2 cellular contexts compared by ENCODE assay signal in the genomic region with DNA sequence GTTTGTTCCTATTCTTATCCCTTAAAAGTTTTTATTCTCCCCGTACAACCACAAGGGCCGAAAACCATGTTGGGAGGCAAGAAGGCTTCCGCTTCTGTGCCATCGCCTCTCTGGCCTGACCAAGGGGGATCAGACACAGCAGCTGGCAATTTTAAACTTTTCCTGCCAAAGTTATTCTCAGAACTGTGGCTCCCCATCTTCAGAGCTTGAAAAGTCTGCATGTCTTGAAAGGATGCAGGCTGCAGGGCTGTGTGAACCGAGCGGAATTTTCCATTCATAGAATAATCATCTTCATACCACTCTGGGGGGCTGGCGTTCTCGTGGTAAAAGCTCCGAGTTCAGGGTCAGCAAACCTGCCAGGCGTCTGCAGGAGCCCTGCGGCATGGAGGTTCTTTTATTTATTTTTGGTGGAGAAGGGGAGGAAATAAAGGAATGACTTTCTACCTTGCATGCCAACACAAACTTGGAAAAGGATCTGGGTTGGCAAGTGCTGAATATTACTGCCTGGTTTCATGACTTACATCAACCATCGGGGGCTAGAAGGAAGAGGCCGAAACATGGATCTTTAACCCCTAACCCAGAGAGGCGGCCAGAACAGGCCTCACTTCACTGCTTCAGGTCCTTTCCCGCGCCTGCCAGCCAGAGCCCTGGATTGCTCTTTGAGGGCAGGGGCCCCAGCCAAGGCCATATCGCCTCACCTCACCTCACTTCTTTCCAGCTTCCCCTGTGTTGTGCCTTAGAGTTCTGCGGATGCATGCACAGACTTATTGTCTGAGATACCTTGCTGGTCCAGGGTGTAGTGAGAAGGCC.
TF ChIP-seq lines count a peak whose summit lies in the region.

No MANE protein-coding gene starts in this region.

TF ChIP-seq in HepG2, 621 proteins besides CTCF, POLR2A, EP300 and RAD21:
- TF ChIP-seq ZNF317 (CRISPR knock-in tag; IDR thresholded peaks at IDR 0.05) (no peak), ZNF333 (CRISPR knock-in tag; IDR thresholded peaks at IDR 0.05; ENCODE audit: borderline replicate concordance) (no peak), NBN (conservative IDR thresholded peaks at IDR 0.05) (no peak), ZSCAN25 (CRISPR knock-in tag; IDR thresholded peaks at IDR 0.05) (no peak), KMT2A (CRISPR knock-in tag; IDR thresholded peaks at IDR 0.05) (no peak), FOXO1 (CRISPR knock-in tag; IDR thresholded peaks at IDR 0.05) (no peak), ZNF124 (CRISPR knock-in tag; IDR thresholded peaks at IDR 0.05) (no peak), REXO4 (CRISPR knock-in tag; IDR thresholded peaks at IDR 0.05; ENCODE audit: borderline replicate concordance) (no peak), ZMYM3 (CRISPR knock-in tag; IDR thresholded peaks at IDR 0.05) (no peak)
- TF ChIP-seq, protein P1, sequence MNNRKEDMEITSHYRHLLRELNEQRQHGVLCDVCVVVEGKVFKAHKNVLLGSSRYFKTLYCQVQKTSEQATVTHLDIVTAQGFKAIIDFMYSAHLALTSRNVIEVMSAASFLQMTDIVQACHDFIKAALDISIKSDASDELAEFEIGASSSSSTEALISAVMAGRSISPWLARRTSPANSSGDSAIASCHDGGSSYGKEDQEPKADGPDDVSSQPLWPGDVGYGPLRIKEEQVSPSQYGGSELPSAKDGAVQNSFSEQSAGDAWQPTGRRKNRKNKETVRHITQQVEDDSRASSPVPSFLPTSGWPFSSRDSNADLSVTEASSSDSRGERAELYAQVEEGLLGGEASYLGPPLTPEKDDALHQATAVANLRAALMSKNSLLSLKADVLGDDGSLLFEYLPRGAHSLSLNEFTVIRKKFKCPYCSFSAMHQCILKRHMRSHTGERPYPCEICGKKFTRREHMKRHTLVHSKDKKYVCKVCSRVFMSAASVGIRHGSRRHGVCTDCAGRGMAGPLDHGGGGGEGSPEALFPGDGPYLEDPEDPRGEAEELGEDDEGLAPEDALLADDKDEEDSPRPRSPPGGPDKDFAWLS (CRISPR knock-in tag; IDR thresholded peaks at IDR 0.05; ENCODE audit: borderline replicate concordance): no peak
TF ChIP-seq in HepG2: peak in this region for 0.

TF ChIP-seq in endothelial cell of umbilical vein, 7 proteins besides CTCF, POLR2A, EP300 and RAD21:
- TF ChIP-seq MYC (IDR thresholded peaks at IDR 0.05; ENCODE audit: low read depth, low read length) (no peak), POLR2AphosphoS5 (IDR thresholded peaks at IDR 0.05; ENCODE audit: insufficient read depth, low read depth, low read length) (no peak), JUN (IDR thresholded peaks at IDR 0.05; ENCODE audit: borderline replicate concordance, insufficient read depth, insufficient read length, low read depth) (no peak), MAX (IDR thresholded peaks at IDR 0.05; ENCODE audit: insufficient read depth, insufficient read length) (no peak), EZH2 (IDR thresholded peaks at IDR 0.05; ENCODE audit: borderline replicate concordance, low read depth, low read length, severe bottlenecking) (no peak), FOS (IDR thresholded peaks at IDR 0.05; ENCODE audit: borderline replicate concordance, insufficient read depth, low read length) (no peak), GATA2 (IDR thresholded peaks at IDR 0.05; ENCODE audit: insufficient read depth, insufficient read length, low read depth, low read length) (no peak)
